Comparison of ENCODE assay signal across 11 cellular contexts in genomic region chr13:48829536-48829935, GRCh38.
DNase-seq lines count a peak whose midpoint lies in the region; ATAC-seq and TF ChIP-seq lines count a peak whose summit lies in the region.
"Had no signal": no experiment of that assay in that cellular context is flagged by ENCODE, and none has a peak within 500 bp of the region (broad histone marks: within the 10 kb centered on the region; RNA-seq: fewer than 3 reads in every experiment).

No MANE protein-coding gene starts in this region.

- H3K9me3 Mint-ChIP-seq in naive thymus-derived CD4-positive, alpha-beta T cell, result peaks cover 0 to 30% (median 18%) of the 10 kb centered on the region in 11 donors

- peaks cover 0 to 16% (median 14%) of the 10 kb centered on the region in 5 donors for H3K36me3 Mint-ChIP-seq in naive thymus-derived CD4-positive, alpha-beta T cell

- H3K4me3 ChIP-seq in OCI-LY3 (ENCODE audit: low read length), result peak overlapping the region; percentile 70
- H3K4me3 ChIP-seq in naive thymus-derived CD4-positive, alpha-beta T cell (ENCODE audit: low read length), result no peak overlapping the region
- H3K4me3 ChIP-seq: testis had no signal

- DNase-seq in NCI-H1092 treated with DMSO at 0.1 percent for 48 hours (lab: John Stamatoyannopoulos, UW), result peak; percentile 36
- no peak for DNase-seq in NCI-H1092 (lab: John Stamatoyannopoulos, UW)
- DNase-seq in naive thymus-derived CD4-positive, alpha-beta T cell, result no peak
- DNase-seq in DMS53 (lab: John Stamatoyannopoulos, UW), result no peak
- DNase-seq in Right ventricle myocardium superior, result no peak
- no peak for DNase-seq in mucosa of gallbladder (ENCODE audit: low spot score)
- DNase-seq: testis, WERI-Rb-1 had no signal

- peaks cover 49% of the 10 kb centered on the region for H3K4me1 ChIP-seq in OCI-LY3 (ENCODE audit: low read length)
- peaks cover 10% of the 10 kb centered on the region in 2 donors for H3K4me1 ChIP-seq in naive thymus-derived CD4-positive, alpha-beta T cell (ENCODE audit: control insufficient read depth in 2 of 2, insufficient read depth in 2 of 2, low read length in 2 of 2)
- H3K4me1 ChIP-seq: testis had no signal

- CTCF ChIA-PET in naive thymus-derived CD4-positive, alpha-beta T cell (lab: Charles Lee), result no interaction called here

- H3K79me2 ChIP-seq in OCI-LY3 (ENCODE audit: low read length), result no peaks in the 10 kb centered on the region

- intact Hi-C loops in naive thymus-derived CD4-positive, alpha-beta T cell (cut with micrococcal nuclease), result no loop called here
- intact Hi-C loops in Right ventricle myocardium superior (cut with DNase I), result no loop called here

- no peaks in the 10 kb centered on the region for H3K27me3 Mint-ChIP-seq in naive thymus-derived CD4-positive, alpha-beta T cell

- peak overlapping the region; percentile 98 for H3K4me2 ChIP-seq in OCI-LY3 (ENCODE audit: low read length)

- POLR2A ChIA-PET in naive thymus-derived CD4-positive, alpha-beta T cell (lab: Charles Lee), result no interaction called here

- ATAC-seq in HG02798 (IDR thresholded peaks at IDR 0.05; ENCODE audit: poor library complexity, unreplicated experiment), result peak; percentile 45
- ATAC-seq in naive thymus-derived CD4-positive, alpha-beta T cell, result peak; percentile 66
- no peak for ATAC-seq in Right ventricle myocardium superior (ENCODE audit: poor library complexity)

- H3K4me3 Mint-ChIP-seq in naive thymus-derived CD4-positive, alpha-beta T cell, result no peak overlapping the region

- H2AFZ ChIP-seq in OCI-LY3 (ENCODE audit: low read depth, low read length), result peak overlapping the region; percentile 10; the same call in 1 of the 2 replicates

- no peaks in the 10 kb centered on the region for H4K20me1 ChIP-seq in OCI-LY3 (ENCODE audit: insufficient read depth, low read length)

- H3K9ac ChIP-seq in OCI-LY3 (ENCODE audit: low read length), result peak overlapping the region; percentile 68

- peaks cover 20% of the 10 kb centered on the region for H3K36me3 ChIP-seq in OCI-LY3 (replicated peaks; ENCODE audit: low read depth, low read length)
- no peaks in the 10 kb centered on the region for H3K36me3 ChIP-seq in naive thymus-derived CD4-positive, alpha-beta T cell (ENCODE audit: control insufficient read depth in 2 of 3, insufficient read depth in 3 of 3, low read length in 3 of 3)
- H3K36me3 ChIP-seq: WERI-Rb-1 had no signal

- peak overlapping the region; percentile 96 for H3K27ac ChIP-seq in OCI-LY3 (ENCODE audit: low read length)
- H3K27ac ChIP-seq in naive thymus-derived CD4-positive, alpha-beta T cell (ENCODE audit: low read depth, low read length), result no peak overlapping the region
- H3K27ac ChIP-seq: 22Rv1, testis, WERI-Rb-1 had no signal

- peaks cover 33% of the 10 kb centered on the region; the same call in 1 of the 2 replicates for H3K9me3 ChIP-seq in OCI-LY3 (ENCODE audit: insufficient read depth, low read length)
- H3K9me3 ChIP-seq in naive thymus-derived CD4-positive, alpha-beta T cell (ENCODE audit: control insufficient read depth in 2 of 3, low read length in 3 of 3), result no peaks in the 10 kb centered on the region
- H3K9me3 ChIP-seq: testis had no signal

- no peak overlapping the region for H3K27ac Mint-ChIP-seq in naive thymus-derived CD4-positive, alpha-beta T cell

- TF ChIP-seq CTCF in OCI-LY3 (IDR thresholded peaks at IDR 0.05; ENCODE audit: low read depth, low read length), result no peak

- peaks cover 12 to 21% (median 15%) of the 10 kb centered on the region in 7 donors for H3K4me1 Mint-ChIP-seq in naive thymus-derived CD4-positive, alpha-beta T cell

- H3K27me3 ChIP-seq in OCI-LY3 (ENCODE audit: low read depth, low read length), result no peaks in the 10 kb centered on the region
- H3K27me3 ChIP-seq in naive thymus-derived CD4-positive, alpha-beta T cell (ENCODE audit: control insufficient read depth in 2 of 2, insufficient read depth in 2 of 2, low read length in 2 of 2), result no peaks in the 10 kb centered on the region
- H3K27me3 ChIP-seq: testis had no signal
